Comparison of ENCODE assay signal across 14 cellular contexts in genomic region chr1:170114916-170115315, GRCh38. TPM values are rescaled to one million over a fixed set of nuclear protein-coding genes. Genes with fewer than 3 reads are reported as not detected.
A peak's percentile ranks its signal among the peaks of the same experiment; 100 is the strongest.
DNase-seq lines count a peak whose midpoint lies in the region; ATAC-seq and TF ChIP-seq lines count a peak whose summit lies in the region.
"Had no signal": no experiment of that assay in that cellular context is flagged by ENCODE, and none has a peak within 500 bp of the region (broad histone marks: within the 10 kb centered on the region; RNA-seq: fewer than 3 reads in every experiment).

No MANE protein-coding gene starts in this region.

- H4K8ac ChIP-seq in IMR-90 (ENCODE audit: low read depth in 2 of 2, low read length in 2 of 2) = no peak overlapping the region

- H3K4me1 ChIP-seq in IMR-90 (ENCODE audit: control insufficient read depth, insufficient read depth, low read length) = no peaks in the 10 kb centered on the region
- no peaks in the 10 kb centered on the region for H3K4me1 ChIP-seq in adipocyte (ENCODE audit: control insufficient read depth, insufficient read depth, low read length)
- H3K4me1 ChIP-seq: BLaER1 treated with 17β-estradiol and CSF1 and Interleukin-3, amounts not matched to agents 10 nM and 100 nM; vagina had no signal

- no TSS peak for BruUV-seq in IMR-90 (replicated peaks; lab: Mats Ljungman, UMichigan)

- H3K79me1 ChIP-seq in IMR-90 (ENCODE audit: low read depth in 1 of 2, low read length in 2 of 2) = no peaks in the 10 kb centered on the region

- no peaks in the 10 kb centered on the region for H3K9me1 ChIP-seq in IMR-90 (ENCODE audit: insufficient read depth, low read length)

- H3K36me3 ChIP-seq in IMR-90 (ENCODE audit: control insufficient read depth, insufficient read depth, low read length) (no peaks in the 10 kb centered on the region), adipocyte (ENCODE audit: control insufficient read depth, insufficient read depth, low read length, severe bottlenecking) (no peaks in the 10 kb centered on the region)
- H3K36me3 ChIP-seq: BLaER1 treated with 17β-estradiol and CSF1 and Interleukin-3, amounts not matched to agents 10 nM and 100 nM; vagina had no signal

- no peak overlapping the region for H2AK9ac ChIP-seq in IMR-90 (replicated peaks; ENCODE audit: low read depth, low read length, poor library complexity)

- no peak overlapping the region for H2BK15ac ChIP-seq in IMR-90 (ENCODE audit: low read depth, low read length)

- in situ Hi-C loops in IMR-90 (cut with MboI; ENCODE audit: low sequenced_read_pairs) = no loop called here

- TF ChIP-seq CTCF in IMR-90 (conservative IDR thresholded peaks at IDR 0.05; ENCODE audit: low read depth, low read length) = no peak

- H3K9ac ChIP-seq in IMR-90 (ENCODE audit: low read depth, low read length) (no peak overlapping the region), adipocyte (ENCODE audit: low read length) (no peak overlapping the region)
- H3K9ac ChIP-seq: BLaER1 treated with 17β-estradiol and CSF1 and Interleukin-3, amounts not matched to agents 10 nM and 100 nM had no signal

- no peak overlapping the region for H2BK120ac ChIP-seq in IMR-90 (ENCODE audit: low read depth, low read length)

- no peak for TF ChIP-seq POLR2A in IMR-90 (IDR thresholded peaks at IDR 0.05; ENCODE audit: low read depth, low read length)

- no peak for TF ChIP-seq RAD21 in IMR-90 (IDR thresholded peaks at IDR 0.05; ENCODE audit: low read length)

- H3K56ac ChIP-seq in IMR-90 (ENCODE audit: extremely low read depth, insufficient read depth, low read length) = no peak overlapping the region

- H4K91ac ChIP-seq in IMR-90 (ENCODE audit: insufficient read depth, low read depth, low read length) = no peak overlapping the region

- no peak overlapping the region for H2BK20ac ChIP-seq in IMR-90 (ENCODE audit: low read depth, low read length)

- ATAC-seq in IMR-90 (ENCODE audit: low read depth) = no peak
- no peak for ATAC-seq in HG03565 (IDR thresholded peaks at IDR 0.05; ENCODE audit: unreplicated experiment)
- ATAC-seq: naive thymus-derived CD4-positive, alpha-beta T cell had no signal

- no peak overlapping the region for H2BK5ac ChIP-seq in IMR-90 (ENCODE audit: low read depth, low read length, poor library complexity, severe bottlenecking)

- CTCF ChIA-PET in IMR-90 (lab: Yijun Ruan, JAX) = interaction anchor here (1.3 kb wide), 1 partner anchor 13 kb away, joined by 4 read pairs; no protein-coding TSS in a partner anchor

- intact Hi-C loops in IMR-90 (cut with micrococcal nuclease) = no loop called here

- no CpG with 5 or more reads among the region's 2 CpGs for whole genome bisulfite sequencing in IMR-90 (ENCODE audit: extremely low coverage in 2 of 2, insufficient read length in 1 of 2), 2 experiments

- no peak overlapping the region for H3K4ac ChIP-seq in IMR-90 (ENCODE audit: low read depth, low read length)

- H2AK5ac ChIP-seq in IMR-90 (ENCODE audit: low read depth, low read length) = no peak overlapping the region

- peak; percentile 43 for DNase-seq in AG08395 (ENCODE audit: low spot score)
- DNase-seq in IMR-90 = peak; percentile 51
- peak; percentile 60 for DNase-seq in adipocyte (ENCODE audit: low read depth)
- DNase-seq in foreskin melanocyte = peak; percentile 12
- no peak for DNase-seq in pons (ENCODE audit: low spot score)
- no peak for DNase-seq in activated effector memory CD4-positive, alpha-beta T cell treated with Interleukin-2 at 50 U/mL for 16 hours
- no peak for DNase-seq in NCI-H345 treated with DMSO at 0.1 percent for 48 hours (lab: John Stamatoyannopoulos, UW; ENCODE audit: unreplicated experiment)
- DNase-seq: activated T-cell treated with anti-CD3 and anti-CD28 coated beads, Interleukin-2, amount 50 U/mL, for 24 hours; naive thymus-derived CD4-positive, alpha-beta T cell; NCI-H2171; stimulated activated CD4-positive, alpha-beta T cell treated with anti-CD3 and anti-CD28 coated beads, Interleukin-12 subunit alpha, Interleukin-12 subunit beta, amount 100 ng/mL, for 4 hours had no signal

- H2AFZ ChIP-seq in IMR-90 (replicated peaks; ENCODE audit: low read length, poor library complexity) = no peak overlapping the region

- no peak overlapping the region for H3K23ac ChIP-seq in IMR-90 (ENCODE audit: low read depth, low read length)

- H3K4me3 ChIP-seq in IMR-90 (ENCODE audit: insufficient read depth, low read depth, low read length) (no peak overlapping the region), adipocyte (ENCODE audit: low read length) (no peak overlapping the region)
- H3K4me3 ChIP-seq: BLaER1 treated with 17β-estradiol and CSF1 and Interleukin-3, amounts not matched to agents 10 nM and 100 nM; vagina had no signal

- H3K27me3 ChIP-seq in IMR-90 (ENCODE audit: control insufficient read depth, insufficient read depth, low read length) = no peaks in the 10 kb centered on the region
- H3K27me3 ChIP-seq in adipocyte (replicated peaks; ENCODE audit: control insufficient read depth, insufficient read depth, low read length) = no peaks in the 10 kb centered on the region
- H3K27me3 ChIP-seq: BLaER1 treated with 17β-estradiol and CSF1 and Interleukin-3, amounts not matched to agents 10 nM and 100 nM; vagina had no signal

- H3K14ac ChIP-seq in IMR-90 (replicated peaks; ENCODE audit: low read depth, low read length) = no peak overlapping the region

- no peaks in the 10 kb centered on the region for H4K20me1 ChIP-seq in IMR-90 (ENCODE audit: insufficient read depth, low read length)
- H4K20me1 ChIP-seq: BLaER1 treated with 17β-estradiol and CSF1 and Interleukin-3, amounts not matched to agents 10 nM and 100 nM had no signal

- H3K4me2 ChIP-seq in IMR-90 (ENCODE audit: low read depth, low read length) = no peak overlapping the region
- H3K4me2 ChIP-seq: BLaER1 treated with 17β-estradiol and CSF1 and Interleukin-3, amounts not matched to agents 10 nM and 100 nM had no signal

- H3K18ac ChIP-seq in IMR-90 (ENCODE audit: low read depth, low read length) = no peak overlapping the region

- dilution Hi-C loops in IMR-90 (cut with HindIII; ENCODE audit: low sequenced_read_pairs, unreplicated experiment) = no loop called here

- POLR2A ChIA-PET in IMR-90 (lab: Charles Lee; ENCODE audit: unreplicated experiment) = no interaction called here

- H3K9me3 ChIP-seq in IMR-90 (ENCODE audit: control insufficient read depth, insufficient read depth, low read length) (no peaks in the 10 kb centered on the region; the same call in 1 of the 2 replicates), adipocyte (ENCODE audit: control insufficient read depth, low read length) (no peaks in the 10 kb centered on the region)
- H3K9me3 ChIP-seq: BLaER1 treated with 17β-estradiol and CSF1 and Interleukin-3, amounts not matched to agents 10 nM and 100 nM; vagina had no signal

- no peak overlapping the region for H4K5ac ChIP-seq in IMR-90 (ENCODE audit: low read depth, low read length)

- H3K27ac ChIP-seq in IMR-90 (ENCODE audit: insufficient read depth, low read length) = no peak overlapping the region
- H3K27ac ChIP-seq: BLaER1 treated with 17β-estradiol and CSF1 and Interleukin-3, amounts not matched to agents 10 nM and 100 nM; vagina had no signal

TF ChIP-seq in IMR-90, 13 proteins besides CTCF, POLR2A, EP300 and RAD21:
- no peak for TF ChIP-seq SMC3 (IDR thresholded peaks at IDR 0.05; ENCODE audit: low read depth, low read length)
- TF ChIP-seq CEBPB (IDR thresholded peaks at IDR 0.05; ENCODE audit: low read depth, low read length) = no peak
- no peak for TF ChIP-seq NFE2L2 (IDR thresholded peaks at IDR 0.05; ENCODE audit: low read depth, low read length)
- TF ChIP-seq RCOR1 (IDR thresholded peaks at IDR 0.05; ENCODE audit: insufficient replicate concordance, low read length) = no peak
- no peak for TF ChIP-seq MAFK (IDR thresholded peaks at IDR 0.05; ENCODE audit: low read depth, low read length)
- TF ChIP-seq USF2 (IDR thresholded peaks at IDR 0.05; ENCODE audit: low read depth, low read length) = no peak
- TF ChIP-seq CHD1 (IDR thresholded peaks at IDR 0.05; ENCODE audit: low read depth, low read length) = no peak
- no peak for TF ChIP-seq ELK1 (IDR thresholded peaks at IDR 0.05; ENCODE audit: borderline replicate concordance, low read depth, low read length)
- no peak for TF ChIP-seq RFX5 (IDR thresholded peaks at IDR 0.05; ENCODE audit: low read depth, low read length)
- no peak for TF ChIP-seq MXI1 (IDR thresholded peaks at IDR 0.05; ENCODE audit: borderline replicate concordance, low read depth, low read length)
- no peak for TF ChIP-seq FOS (IDR thresholded peaks at IDR 0.05; ENCODE audit: low read depth, low read length)
- TF ChIP-seq MAZ (IDR thresholded peaks at IDR 0.05; ENCODE audit: borderline replicate concordance, low read depth, low read length) = no peak
- TF ChIP-seq BHLHE40 (IDR thresholded peaks at IDR 0.05; ENCODE audit: low read depth, low read length) = no peak

RNA-seq across cellular contexts. Expression of gene NTMT2, which starts 30.8 kb away (rescaled TPM):
- total RNA-seq in IMR-90 (2012; rRNA removed) = not detected in 2 replicates
- polyA plus RNA-seq in IMR-90 (2012; rRNA removed) = not detected in 2 replicates
- polyA plus RNA-seq in IMR-90 (2012; cell fraction: cytosol; rRNA removed) = not detected in 2 replicates
- polyA plus RNA-seq in IMR-90 (2012; cell fraction: nucleus; rRNA removed; ENCODE audit: low replicate concordance) = not detected in 2 replicates
- total RNA-seq: naive thymus-derived CD4-positive, alpha-beta T cell; vagina had no signal
- polyA plus RNA-seq: naive thymus-derived CD4-positive, alpha-beta T cell had no signal

RNA-seq across cellular contexts. Expression of gene KIFAP3, which starts 40.4 kb away (rescaled TPM):
- 10.9 and 22.2 TPM in 2 replicates for total RNA-seq in IMR-90 (2012; rRNA removed)
- polyA plus RNA-seq in IMR-90 (2012; rRNA removed) = 7.8 and 10.5 TPM in 2 replicates
- 1.8 TPM in 2 replicates for polyA plus RNA-seq in IMR-90 (2012; cell fraction: cytosol; rRNA removed)
- 1.1 and 7.5 TPM in 2 replicates for polyA plus RNA-seq in IMR-90 (2012; cell fraction: nucleus; rRNA removed; ENCODE audit: low replicate concordance)

Comparison
In these comparisons a context has a peak if more than half of its experiments do, and no peak if none do; other contexts are left out.
1. DNase-seq: peak in AG08395 (single experiment), IMR-90 (single experiment), adipocyte (single experiment) and foreskin melanocyte (single experiment); none in pons (single experiment), activated effector memory CD4-positive, alpha-beta T cell treated with Interleukin-2 at 50 U/mL for 16 hours (single experiment) and NCI-H345 treated with DMSO at 0.1 percent for 48 hours (single experiment).